1 cellular context compared by ENCODE assay signal in the genomic region with DNA sequence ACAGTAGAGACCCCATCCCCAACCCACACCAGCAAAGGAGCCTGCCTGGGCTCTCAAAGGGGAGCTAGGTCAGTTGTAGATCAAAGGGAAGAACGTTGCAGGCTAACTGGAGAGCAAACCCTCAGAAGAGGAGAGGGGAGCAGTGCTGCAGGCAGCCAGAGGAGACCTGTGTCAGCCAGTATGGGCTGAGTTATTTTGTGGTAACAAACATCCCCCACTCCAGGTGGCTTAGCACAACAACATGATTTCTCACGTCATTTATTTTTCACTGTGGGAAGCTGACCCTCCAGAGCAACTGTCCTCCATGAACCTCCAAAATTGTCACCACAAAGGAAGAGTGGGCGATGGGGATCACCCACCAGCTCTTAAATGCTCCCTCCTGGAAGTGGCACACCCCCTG.
TF ChIP-seq lines count a peak whose summit lies in the region.

No MANE protein-coding gene starts in this region.

TF ChIP-seq in HepG2, 621 proteins besides CTCF, POLR2A, EP300 and RAD21:
- TF ChIP-seq, protein P1, sequence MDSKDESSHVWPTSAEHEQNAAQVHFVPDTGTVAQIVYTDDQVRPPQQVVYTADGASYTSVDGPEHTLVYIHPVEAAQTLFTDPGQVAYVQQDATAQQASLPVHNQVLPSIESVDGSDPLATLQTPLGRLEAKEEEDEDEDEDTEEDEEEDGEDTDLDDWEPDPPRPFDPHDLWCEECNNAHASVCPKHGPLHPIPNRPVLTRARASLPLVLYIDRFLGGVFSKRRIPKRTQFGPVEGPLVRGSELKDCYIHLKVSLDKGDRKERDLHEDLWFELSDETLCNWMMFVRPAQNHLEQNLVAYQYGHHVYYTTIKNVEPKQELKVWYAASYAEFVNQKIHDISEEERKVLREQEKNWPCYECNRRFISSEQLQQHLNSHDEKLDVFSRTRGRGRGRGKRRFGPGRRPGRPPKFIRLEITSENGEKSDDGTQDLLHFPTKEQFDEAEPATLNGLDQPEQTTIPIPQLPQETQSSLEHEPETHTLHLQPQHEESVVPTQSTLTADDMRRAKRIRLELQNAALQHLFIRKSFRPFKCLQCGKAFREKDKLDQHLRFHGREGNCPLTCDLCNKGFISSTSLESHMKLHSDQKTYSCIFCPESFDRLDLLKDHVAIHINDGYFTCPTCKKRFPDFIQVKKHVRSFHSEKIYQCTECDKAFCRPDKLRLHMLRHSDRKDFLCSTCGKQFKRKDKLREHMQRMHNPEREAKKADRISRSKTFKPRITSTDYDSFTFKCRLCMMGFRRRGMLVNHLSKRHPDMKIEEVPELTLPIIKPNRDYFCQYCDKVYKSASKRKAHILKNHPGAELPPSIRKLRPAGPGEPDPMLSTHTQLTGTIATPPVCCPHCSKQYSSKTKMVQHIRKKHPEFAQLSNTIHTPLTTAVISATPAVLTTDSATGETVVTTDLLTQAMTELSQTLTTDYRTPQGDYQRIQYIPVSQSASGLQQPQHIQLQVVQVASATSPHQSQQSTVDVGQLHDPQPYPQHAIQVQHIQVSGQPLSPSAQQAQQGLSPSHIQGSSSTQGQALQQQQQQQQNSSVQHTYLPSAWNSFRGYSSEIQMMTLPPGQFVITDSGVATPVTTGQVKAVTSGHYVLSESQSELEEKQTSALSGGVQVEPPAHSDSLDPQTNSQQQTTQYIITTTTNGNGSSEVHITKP (CRISPR knock-in tag; IDR thresholded peaks at IDR 0.05; ENCODE audit: low read depth) = no peak
- TF ChIP-seq NAIF1 (CRISPR knock-in tag; IDR thresholded peaks at IDR 0.05; ENCODE audit: borderline replicate concordance) = no peak
- TF ChIP-seq, protein P2, sequence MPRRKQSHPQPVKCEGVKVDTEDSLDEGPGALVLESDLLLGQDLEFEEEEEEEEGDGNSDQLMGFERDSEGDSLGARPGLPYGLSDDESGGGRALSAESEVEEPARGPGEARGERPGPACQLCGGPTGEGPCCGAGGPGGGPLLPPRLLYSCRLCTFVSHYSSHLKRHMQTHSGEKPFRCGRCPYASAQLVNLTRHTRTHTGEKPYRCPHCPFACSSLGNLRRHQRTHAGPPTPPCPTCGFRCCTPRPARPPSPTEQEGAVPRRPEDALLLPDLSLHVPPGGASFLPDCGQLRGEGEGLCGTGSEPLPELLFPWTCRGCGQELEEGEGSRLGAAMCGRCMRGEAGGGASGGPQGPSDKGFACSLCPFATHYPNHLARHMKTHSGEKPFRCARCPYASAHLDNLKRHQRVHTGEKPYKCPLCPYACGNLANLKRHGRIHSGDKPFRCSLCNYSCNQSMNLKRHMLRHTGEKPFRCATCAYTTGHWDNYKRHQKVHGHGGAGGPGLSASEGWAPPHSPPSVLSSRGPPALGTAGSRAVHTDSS (CRISPR knock-in tag; conservative IDR thresholded peaks at IDR 0.05) = no peak
- TF ChIP-seq ZNF33A (CRISPR knock-in tag; IDR thresholded peaks at IDR 0.05; ENCODE audit: borderline replicate concordance) = no peak
- TF ChIP-seq KMT2B (CRISPR knock-in tag; IDR thresholded peaks at IDR 0.05) = no peak
- TF ChIP-seq MTA1 (CRISPR knock-in tag; IDR thresholded peaks at IDR 0.05; ENCODE audit: borderline replicate concordance) = no peak
- TF ChIP-seq HDAC2 (CRISPR knock-in tag; IDR thresholded peaks at IDR 0.05) = no peak
- TF ChIP-seq ZNF24 (IDR thresholded peaks at IDR 0.05) = no peak
- TF ChIP-seq ZNF709 (CRISPR knock-in tag; IDR thresholded peaks at IDR 0.05) = no peak
- TF ChIP-seq RBAK (CRISPR knock-in tag; IDR thresholded peaks at IDR 0.05) = peak; percentile 88
- TF ChIP-seq MZF1 (CRISPR knock-in tag; IDR thresholded peaks at IDR 0.05; ENCODE audit: borderline replicate concordance) = no peak
- no peak for TF ChIP-seq FOXM1 (CRISPR knock-in tag; IDR thresholded peaks at IDR 0.05)
- TF ChIP-seq BRD4 (CRISPR knock-in tag; IDR thresholded peaks at IDR 0.05) = no peak
- peak; percentile 85 for TF ChIP-seq ZNF12 (CRISPR knock-in tag; IDR thresholded peaks at IDR 0.05)
- no peak for TF ChIP-seq JUND (CRISPR knock-in tag; IDR thresholded peaks at IDR 0.05)
- no peak for TF ChIP-seq ZSCAN22 (CRISPR knock-in tag; IDR thresholded peaks at IDR 0.05)
- TF ChIP-seq ZNF660 (CRISPR knock-in tag; IDR thresholded peaks at IDR 0.05; ENCODE audit: borderline replicate concordance, low read depth) = no peak
